ENCODE assay signal across 8 cellular contexts in the genomic region with DNA sequence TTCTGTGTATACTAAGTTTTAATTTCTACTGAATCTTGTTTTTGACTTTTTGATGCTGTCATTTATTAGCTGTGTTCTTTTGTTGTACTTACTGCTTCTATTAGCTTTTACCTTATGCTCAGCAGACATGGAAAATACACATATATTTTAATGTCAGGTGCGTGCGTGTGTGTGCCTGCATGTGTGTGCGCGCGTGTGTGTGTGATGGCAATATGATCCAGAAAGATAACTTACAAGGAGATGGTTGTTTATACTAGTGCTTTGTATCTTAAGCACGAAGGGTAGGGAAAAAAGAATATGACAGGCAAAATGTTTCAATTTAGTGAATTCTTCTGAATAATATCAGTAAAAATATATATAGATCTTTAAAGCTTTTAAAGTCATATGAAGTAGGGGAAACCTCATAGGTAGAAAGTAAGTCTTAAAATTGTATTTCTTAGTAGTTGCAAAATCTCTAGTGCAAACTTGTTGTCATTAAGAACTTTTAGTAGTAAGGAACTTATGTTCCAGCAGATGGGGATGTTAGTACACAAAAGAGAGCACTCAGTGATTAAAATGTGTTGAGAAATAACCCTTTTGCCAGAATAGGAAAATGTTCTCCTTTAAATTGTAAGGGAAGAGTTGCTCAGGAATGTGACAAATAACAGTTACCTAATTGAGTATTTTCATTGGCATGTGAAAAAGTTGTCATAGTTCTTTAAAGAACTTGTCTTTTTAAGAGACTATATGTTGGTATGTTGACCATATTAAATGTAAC. TPM values are rescaled to one million over a fixed set of nuclear protein-coding genes. Genes with fewer than 3 reads are reported as not detected.
A peak's percentile ranks its signal among the peaks of the same experiment; 100 is the strongest.
DNase-seq lines count a peak whose midpoint lies in the region; ATAC-seq, FAIRE-seq and TF ChIP-seq lines count a peak whose summit lies in the region.

No MANE protein-coding gene starts in this region.

- H3K27ac ChIP-seq in gastrocnemius medialis: peak overlapping the region; percentile 98 to 99 (median 99)

- TF ChIP-seq CTCF in fibroblast of the aortic adventitia (IDR thresholded peaks at IDR 0.05; ENCODE audit: insufficient read depth, low read length) (peak; percentile 44), gastrocnemius medialis (IDR thresholded peaks at IDR 0.05 in 4 of 5, conservative IDR thresholded peaks at IDR 0.05 in 1 of 5) (peak in 4 of 5 experiments; percentile 33 to 83 (median 44))

- no peaks in the 10 kb centered on the region for H3K27me3 ChIP-seq in gastrocnemius medialis

- no peak overlapping the region for H3K4me3 ChIP-seq in fibroblast of the aortic adventitia (ENCODE audit: low read depth, low read length)
- peak overlapping the region in 3 of 4 donors; percentile 13 to 26 (median 17) for H3K4me3 ChIP-seq in gastrocnemius medialis

- H3K36me3 ChIP-seq in gastrocnemius medialis: no peaks in the 10 kb centered on the region

- intact Hi-C loops in gastrocnemius medialis (cut with DNase I; ENCODE audit: low total_unique reads) (loop anchor here (2.0 to 10.0 kb wide), 2 partner anchors 387 to 529 kb away; no protein-coding TSS in a partner anchor), posterior vena cava (cut with DNase I) (loop anchor here (10.0 kb wide), 2 partner anchors 117 to 527 kb away; no protein-coding TSS in a partner anchor)

- peak; percentile 60 for FAIRE-seq in RCC 7860 (lab: Jason Lieb, UNC)

- H3K9me3 ChIP-seq in gastrocnemius medialis: no peaks in the 10 kb centered on the region

- DNase-seq in NCI-H1417 (lab: John Stamatoyannopoulos, UW): peak in 2 of 3 experiments; percentile 5 to 79
- DNase-seq in NCI-H1417 treated with DMSO at 0.1 percent for 48 hours (lab: John Stamatoyannopoulos, UW): no peak
- DNase-seq in RCC 7860 (ENCODE audit: low spot score): peak; percentile 16
- peak; percentile 88 for DNase-seq in fibroblast of the aortic adventitia (ENCODE audit: low read depth)
- DNase-seq in gastrocnemius medialis: no peak
- DNase-seq in posterior vena cava (ENCODE audit: low spot score): no peak

- peaks cover 96 to 100% of the 10 kb centered on the region in 2 donors for H3K4me1 ChIP-seq in gastrocnemius medialis

- no peak for TF ChIP-seq POLR2A in gastrocnemius medialis (IDR thresholded peaks at IDR 0.05)

- in situ Hi-C loops in gastrocnemius medialis (cut with MboI; ENCODE audit: low sequenced_read_pairs in 4 of 4): loop anchor here (5.0 to 25.0 kb wide), 6 partner anchors 157 to 677 kb away; no protein-coding TSS in a partner anchor

- ATAC-seq in gastrocnemius medialis (peak; percentile 62 to 68), GM18861 (IDR thresholded peaks at IDR 0.05; ENCODE audit: unreplicated experiment) (no peak), GM21529 (IDR thresholded peaks at IDR 0.05; ENCODE audit: unreplicated experiment) (no peak)

RNA-seq across cellular contexts. Expression of gene QKI, which starts 13.2 kb away (rescaled TPM):
- 125 and 145 TPM in 2 replicates for total RNA-seq in fibroblast of the aortic adventitia (ENCODE audit: low replicate concordance)
- total RNA-seq in gastrocnemius medialis: 100 to 1,000 TPM; 283 to 425 (median 344) TPM
- 100 to 1,000 TPM; 116 to 138 TPM for total RNA-seq in posterior vena cava

Comparison
In these comparisons a context has a peak if more than half of its experiments do, and no peak if none do; other contexts are left out.
1. DNase-seq: peak in NCI-H1417 (2 of 3), RCC 7860 (single experiment) and fibroblast of the aortic adventitia (single experiment); none in NCI-H1417 treated with DMSO at 0.1 percent for 48 hours (single experiment), gastrocnemius medialis (0 of 2) and posterior vena cava (single experiment).
2. ATAC-seq: peak in gastrocnemius medialis (2 of 2); none in GM18861 (single experiment) and GM21529 (single experiment).